ENCODE assay signal across 8 cellular contexts in the genomic region with DNA sequence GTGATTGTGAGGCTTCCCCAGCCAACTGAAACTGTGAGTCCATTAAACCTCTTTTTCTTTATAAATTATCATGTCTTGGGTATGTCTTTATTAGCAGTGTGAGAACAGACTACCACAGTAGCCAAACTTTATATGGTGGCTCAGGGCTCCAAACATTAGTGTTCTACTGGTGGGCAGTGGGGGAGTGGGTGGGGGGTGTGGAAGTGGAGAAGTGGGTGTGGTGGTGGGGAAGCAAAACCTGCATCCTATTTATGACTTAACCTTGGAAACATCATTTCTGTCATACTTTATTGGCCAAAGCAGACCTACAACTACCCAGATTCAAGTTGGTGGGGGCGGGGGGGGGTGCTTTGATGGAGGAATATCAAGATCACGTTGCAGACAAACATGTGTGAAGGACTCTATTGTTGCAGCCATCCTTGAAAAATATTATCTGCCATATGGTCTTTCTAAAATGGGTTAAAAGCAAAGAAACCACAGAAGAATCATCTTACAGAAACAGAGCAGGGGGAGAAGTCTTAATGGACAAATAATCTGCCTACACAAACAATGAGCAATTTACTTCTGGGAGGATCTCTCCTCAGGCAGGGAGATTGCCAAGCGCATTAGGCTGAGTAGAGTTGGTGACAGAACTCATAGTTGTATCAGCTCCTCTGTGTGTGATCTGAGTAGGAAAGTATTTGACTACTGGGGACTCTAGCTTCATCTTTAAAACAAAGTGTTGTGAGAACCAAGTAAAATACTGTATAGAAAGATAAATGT. TPM values are rescaled to one million over a fixed set of nuclear protein-coding genes. Genes with fewer than 3 reads are reported as not detected.
A peak's percentile ranks its signal among the peaks of the same experiment; 100 is the strongest.
DNase-seq lines count a peak whose midpoint lies in the region; ATAC-seq and TF ChIP-seq lines count a peak whose summit lies in the region.
"Had no signal": no experiment of that assay in that cellular context is flagged by ENCODE, and none has a peak within 500 bp of the region (broad histone marks: within the 10 kb centered on the region; RNA-seq: fewer than 3 reads in every experiment).

No MANE protein-coding gene starts in this region.

- H3K9ac ChIP-seq in DND-41 (ENCODE audit: low read depth, low read length) (peak overlapping the region; percentile 72; the same call in 1 of the 2 replicates), KMS-11 (no peak overlapping the region)

- TF ChIP-seq CTCF in DND-41 (IDR thresholded peaks at IDR 0.05; ENCODE audit: borderline replicate concordance, extremely low read depth, low read length, poor library complexity, severe bottlenecking) (no peak), KMS-11 (conservative IDR thresholded peaks at IDR 0.05; ENCODE audit: low read depth, low read length) (no peak), astrocyte of the spinal cord (IDR thresholded peaks at IDR 0.05; ENCODE audit: low read depth, low read length) (no peak)

- H2AFZ ChIP-seq in DND-41 (ENCODE audit: low read depth, low read length) (peak overlapping the region; percentile 95), KMS-11 (ENCODE audit: low read depth) (peak overlapping the region; percentile 79; the same call in 1 of the 2 replicates)

- H3K9me3 ChIP-seq in DND-41 (ENCODE audit: insufficient read depth, low read length, severe bottlenecking), result no peaks in the 10 kb centered on the region

- in situ Hi-C loops in astrocyte of the spinal cord (cut with HindIII; ENCODE audit: low sequenced_read_pairs), result no loop called here

- peak overlapping the region; percentile 100 for H3K4me3 Mint-ChIP-seq in natural killer cell treated with Interleukin-12 subunit alpha and Interleukin-12 subunit beta and Interleukin-15 and Interleukin-18, amount 100 ng/mL, for 72 hours

- H3K4me1 ChIP-seq in DND-41 (ENCODE audit: insufficient read depth, low read length), result peaks cover 25% of the 10 kb centered on the region
- H3K4me1 ChIP-seq in KMS-11 (ENCODE audit: low read depth, poor library complexity, severe bottlenecking), result peaks cover 6% of the 10 kb centered on the region

- H3K27ac ChIP-seq in DND-41 (ENCODE audit: low read length), result peak overlapping the region; percentile 67; the same call in 1 of the 2 replicates
- H3K27ac ChIP-seq in KMS-11, result peak overlapping the region; percentile 81; the same call in 1 of the 2 replicates

- peak overlapping the region in 1 of 2 experiments; percentile 86; a peak in 2 of 4 replicates for H3K4me3 ChIP-seq in DND-41 (ENCODE audit: low read depth in 1 of 2, low read length in 2 of 2)
- no peak overlapping the region for H3K4me3 ChIP-seq in KMS-11 (IDR thresholded peaks at IDR 0.05; ENCODE audit: insufficient read depth, low read depth, low read length)
- H3K4me3 ChIP-seq in astrocyte of the spinal cord (ENCODE audit: low read depth, low read length), result no peak overlapping the region

- H3K4me2 ChIP-seq in DND-41 (ENCODE audit: insufficient read depth, low read length), result peak overlapping the region; percentile 72
- peak overlapping the region; percentile 83; the same call in 1 of the 2 replicates for H3K4me2 ChIP-seq in KMS-11

- H3K27me3 ChIP-seq in DND-41 (ENCODE audit: insufficient read depth, low read length, poor library complexity), result peaks cover 4% of the 10 kb centered on the region
- no peaks in the 10 kb centered on the region for H3K27me3 ChIP-seq in KMS-11 (ENCODE audit: insufficient read depth, low read depth)

- peaks cover 7% of the 10 kb centered on the region for H3K36me3 Mint-ChIP-seq in natural killer cell treated with Interleukin-12 subunit alpha and Interleukin-12 subunit beta and Interleukin-15 and Interleukin-18, amount 100 ng/mL, for 72 hours

- H3K79me2 ChIP-seq in DND-41 (ENCODE audit: insufficient read depth, low read length) (peaks cover 29% of the 10 kb centered on the region), KMS-11 (ENCODE audit: insufficient read depth, low read depth) (peaks cover 18% of the 10 kb centered on the region)

- peaks cover 0 to 3% of the 10 kb centered on the region in 2 donors for H3K27me3 Mint-ChIP-seq in natural killer cell treated with Interleukin-12 subunit alpha and Interleukin-12 subunit beta and Interleukin-15 and Interleukin-18, amount 100 ng/mL, for 72 hours

- H3K27ac Mint-ChIP-seq in natural killer cell treated with Interleukin-12 subunit alpha and Interleukin-12 subunit beta and Interleukin-15 and Interleukin-18, amount 100 ng/mL, for 72 hours, result peak overlapping the region; percentile 95 to 99

- no peak for DNase-seq in DND-41
- DNase-seq in astrocyte of the spinal cord (ENCODE audit: low read depth, low spot score), result peak; percentile 32
- DNase-seq in natural killer cell treated with Interleukin-12 subunit alpha and Interleukin-12 subunit beta and Interleukin-15 and Interleukin-18, amount 100 ng/mL, for 72 hours (ENCODE audit: low spot score), result no peak
- no peak for DNase-seq in activated gamma-delta T cell treated with Interleukin-2 at 50 U/mL for 16 hours
- no peak for DNase-seq in cortex of kidney (lab: John Stamatoyannopoulos, UW)
- DNase-seq: hippocampal formation had no signal

- peaks cover 11% of the 10 kb centered on the region for H3K36me3 ChIP-seq in DND-41 (ENCODE audit: insufficient read depth, low read length)
- H3K36me3 ChIP-seq in KMS-11 (ENCODE audit: insufficient read depth), result no peaks in the 10 kb centered on the region

- H4K20me1 ChIP-seq in DND-41 (ENCODE audit: insufficient read depth, low read length) (no peaks in the 10 kb centered on the region), KMS-11 (ENCODE audit: insufficient read depth) (no peaks in the 10 kb centered on the region)

- peaks cover 21 to 27% of the 10 kb centered on the region in 2 donors for H3K4me1 Mint-ChIP-seq in natural killer cell treated with Interleukin-12 subunit alpha and Interleukin-12 subunit beta and Interleukin-15 and Interleukin-18, amount 100 ng/mL, for 72 hours (ENCODE audit: low read depth in 2 of 2)

- no peak for ATAC-seq in DND-41 (ENCODE audit: insufficient read depth, low read depth)
- ATAC-seq in natural killer cell treated with Interleukin-12 subunit alpha and Interleukin-12 subunit beta and Interleukin-15 and Interleukin-18, amount 100 ng/mL, for 72 hours, result no peak
- no peak for ATAC-seq in GM19455 (IDR thresholded peaks at IDR 0.05; ENCODE audit: unreplicated experiment)

- H3K9me3 Mint-ChIP-seq in natural killer cell treated with Interleukin-12 subunit alpha and Interleukin-12 subunit beta and Interleukin-15 and Interleukin-18, amount 100 ng/mL, for 72 hours, result no peaks in the 10 kb centered on the region

RNA-seq across cellular contexts. Expression of gene PWP1, which starts 1.4 kb away (rescaled TPM):
- total RNA-seq in natural killer cell treated with Interleukin-12 subunit alpha and Interleukin-12 subunit beta and Interleukin-15 and Interleukin-18, amount 100 ng/mL, for 72 hours, result 10 to 100 TPM; 47.4 to 56.8 TPM
